ENCODE assay signal across 20 cellular contexts in genomic region chr1:240720891-240721450, GRCh38.
DNase-seq lines count a peak whose midpoint lies in the region; TF ChIP-seq lines count a peak whose summit lies in the region.
"Had no signal": no experiment of that assay in that cellular context is flagged by ENCODE, and none has a peak within 500 bp of the region (broad histone marks: within the 10 kb centered on the region; RNA-seq: fewer than 3 reads in every experiment).

No MANE protein-coding gene starts in this region.

- peaks cover 1 to 4% (median 4%) of the 10 kb centered on the region in 3 donors for H3K27me3 Mint-ChIP-seq in immature natural killer cell (ENCODE audit: low read depth in 3 of 3)
- H3K27me3 Mint-ChIP-seq: CD4-positive, alpha-beta T cell had no signal

- H3K4me1 Mint-ChIP-seq in immature natural killer cell, result no peaks in the 10 kb centered on the region

- peak overlapping the region; percentile 31 to 36 for H3K27ac ChIP-seq in breast epithelium
- H3K27ac ChIP-seq: BLaER1 had no signal

- no peaks in the 10 kb centered on the region for H3K36me3 ChIP-seq in breast epithelium
- H3K36me3 ChIP-seq: BLaER1 had no signal

- H3K36me3 Mint-ChIP-seq in immature natural killer cell, result no peaks in the 10 kb centered on the region

- intact Hi-C loops in breast epithelium (cut with DNase I; ENCODE audit: low total_unique reads), result no loop called here

- no peaks in the 10 kb centered on the region for H3K4me1 ChIP-seq in breast epithelium

- H3K27me3 ChIP-seq in breast epithelium, result no peaks in the 10 kb centered on the region
- H3K27me3 ChIP-seq: BLaER1 had no signal

- no peak overlapping the region for H3K27ac Mint-ChIP-seq in immature natural killer cell
- H3K27ac Mint-ChIP-seq: CD4-positive, alpha-beta T cell had no signal

- H3K4me3 ChIP-seq in AG10803 (ENCODE audit: low read length) (no peak overlapping the region; the same call in 1 of the 2 replicates), breast epithelium (peak overlapping the region in 1 of 3 donors; percentile 4)
- H3K4me3 ChIP-seq: BLaER1 had no signal

- no peak for TF ChIP-seq CTCF in AG10803 (conservative IDR thresholded peaks at IDR 0.05; ENCODE audit: low read length)
- TF ChIP-seq CTCF in breast epithelium (IDR thresholded peaks at IDR 0.05), result no peak

- H3K9me3 ChIP-seq in breast epithelium, result no peaks in the 10 kb centered on the region

- H3K4me3 Mint-ChIP-seq in immature natural killer cell, result no peak overlapping the region
- H3K4me3 Mint-ChIP-seq: CD4-positive, alpha-beta T cell had no signal

- peaks cover 0 to 3% (median 0%) of the 10 kb centered on the region in 6 donors for H3K9me3 Mint-ChIP-seq in immature natural killer cell
- H3K9me3 Mint-ChIP-seq: CD4-positive, alpha-beta T cell had no signal

- DNase-seq in AG10803 (ENCODE audit: low read depth) (peak; percentile 78), HCEC 1CT (peak; percentile 53), breast epithelium (ENCODE audit: low spot score in 2 of 2) (no peak), fibroblast of peridontal ligament (ENCODE audit: extremely low read depth) (peak; percentile 32), immature natural killer cell (no peak), SKM-1 (lab: John Stamatoyannopoulos, UW; ENCODE audit: unreplicated experiment) (no peak), cortex of kidney (lab: John Stamatoyannopoulos, UW) (no peak), HPDE6-E6E7 (ENCODE audit: extremely low spot score) (no peak)
- DNase-seq: CD4-positive, alpha-beta T cell; COR-L47; DND-41; KBM-7; NCI-H1092 treated with DMSO at 0.1 percent for 48 hours; NCI-H146; NCI-H2029 treated with DMSO at 0.1 percent for 48 hours; NCI-H345; NCI-H526; Right ventricle myocardium superior; SW 1271 had no signal

- TF ChIP-seq POLR2A in breast epithelium (IDR thresholded peaks at IDR 0.05), result no peak

Comparison
In these comparisons a context has a peak if more than half of its experiments do, and no peak if none do; other contexts are left out.
1. DNase-seq: peak in AG10803 (single experiment), HCEC 1CT (single experiment) and fibroblast of peridontal ligament (single experiment); none in breast epithelium (0 of 2), immature natural killer cell (0 of 3), SKM-1 (single experiment), cortex of kidney (single experiment) and HPDE6-E6E7 (single experiment).